In genomic region chr3:196327405-196327804, GRCh38 we compare ENCODE assay signal across 1 cellular context.
TF ChIP-seq lines count a peak whose summit lies in the region.

No MANE protein-coding gene starts in this region.

TF ChIP-seq in IMR-90, 13 proteins besides CTCF, POLR2A, EP300 and RAD21:
- TF ChIP-seq CHD1 (IDR thresholded peaks at IDR 0.05; ENCODE audit: low read depth, low read length): no peak
- no peak for TF ChIP-seq RFX5 (IDR thresholded peaks at IDR 0.05; ENCODE audit: low read depth, low read length)
- TF ChIP-seq RCOR1 (IDR thresholded peaks at IDR 0.05; ENCODE audit: insufficient replicate concordance, low read length): no peak
- TF ChIP-seq MAZ (IDR thresholded peaks at IDR 0.05; ENCODE audit: borderline replicate concordance, low read depth, low read length): no peak
- no peak for TF ChIP-seq ELK1 (IDR thresholded peaks at IDR 0.05; ENCODE audit: borderline replicate concordance, low read depth, low read length)
- no peak for TF ChIP-seq NFE2L2 (IDR thresholded peaks at IDR 0.05; ENCODE audit: low read depth, low read length)
- TF ChIP-seq FOS (IDR thresholded peaks at IDR 0.05; ENCODE audit: low read depth, low read length): no peak
- no peak for TF ChIP-seq MAFK (IDR thresholded peaks at IDR 0.05; ENCODE audit: low read depth, low read length)
- TF ChIP-seq BHLHE40 (IDR thresholded peaks at IDR 0.05; ENCODE audit: low read depth, low read length): no peak
- TF ChIP-seq, protein P1, sequence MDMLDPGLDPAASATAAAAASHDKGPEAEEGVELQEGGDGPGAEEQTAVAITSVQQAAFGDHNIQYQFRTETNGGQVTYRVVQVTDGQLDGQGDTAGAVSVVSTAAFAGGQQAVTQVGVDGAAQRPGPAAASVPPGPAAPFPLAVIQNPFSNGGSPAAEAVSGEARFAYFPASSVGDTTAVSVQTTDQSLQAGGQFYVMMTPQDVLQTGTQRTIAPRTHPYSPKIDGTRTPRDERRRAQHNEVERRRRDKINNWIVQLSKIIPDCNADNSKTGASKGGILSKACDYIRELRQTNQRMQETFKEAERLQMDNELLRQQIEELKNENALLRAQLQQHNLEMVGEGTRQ (IDR thresholded peaks at IDR 0.05; ENCODE audit: low read depth, low read length): no peak
